ENCODE assay signal across 9 cellular contexts in genomic region chr1:25037174-25038074, GRCh38.
A peak's percentile ranks its signal among the peaks of the same experiment; 100 is the strongest.
DNase-seq lines count a peak whose midpoint lies in the region; ATAC-seq and TF ChIP-seq lines count a peak whose summit lies in the region.
"Had no signal": no experiment of that assay in that cellular context is flagged by ENCODE, and none has a peak within 500 bp of the region (broad histone marks: within the 10 kb centered on the region; RNA-seq: fewer than 3 reads in every experiment).

No MANE protein-coding gene starts in this region.

- peak; percentile 22 for ATAC-seq in activated CD8-positive, alpha-beta T cell treated with anti-CD3 and anti-CD28 coated beads, Interleukin-2, amount 10 ng/mL, durations not matched to agents 7 days and 5 days
- ATAC-seq in GM21723 (IDR thresholded peaks at IDR 0.05; ENCODE audit: unreplicated experiment), result no peak

- DNase-seq in NCI-H2171 treated with DMSO at 0.1 percent for 48 hours (lab: John Stamatoyannopoulos, UW) (peak; percentile 38), NCI-H2171 (lab: John Stamatoyannopoulos, UW) (no peak), NCI-H82 treated with DMSO at 0.1 percent for 48 hours (lab: John Stamatoyannopoulos, UW; ENCODE audit: unreplicated experiment) (peak; percentile 8), epithelial cell of esophagus (ENCODE audit: low read depth) (peak; percentile 46), prostate gland (ENCODE audit: low spot score) (no peak), ureter (ENCODE audit: low spot score) (no peak)
- peak; percentile 75 for DNase-seq in activated CD8-positive, alpha-beta T cell treated with anti-CD3 and anti-CD28 coated beads, Interleukin-2, amount 10 ng/mL, durations not matched to agents 7 days and 5 days

- TF ChIP-seq CTCF in epithelial cell of esophagus (IDR thresholded peaks at IDR 0.05; ENCODE audit: insufficient read depth, low read depth, low read length, missing control alignments) (peak; percentile 72), prostate gland (IDR thresholded peaks at IDR 0.05) (peak in 3 of 4 experiments; percentile 2 to 48 (median 46))

- no peak for TF ChIP-seq POLR2A in prostate gland (IDR thresholded peaks at IDR 0.05)

- H3K9me3 Mint-ChIP-seq in activated CD8-positive, alpha-beta T cell treated with anti-CD3 and anti-CD28 coated beads, Interleukin-2, amount 10 ng/mL, durations not matched to agents 7 days and 5 days (ENCODE audit: insufficient read depth), result no peaks in the 10 kb centered on the region

- peaks cover 5% of the 10 kb centered on the region for H3K4me1 ChIP-seq in prostate gland (replicated peaks)

- H3K9me3 ChIP-seq in prostate gland, result no peaks in the 10 kb centered on the region
- H3K9me3 ChIP-seq: BLaER1 treated with 17β-estradiol and CSF1 and Interleukin-3, amounts not matched to agents 10 nM and 100 nM had no signal

- H3K4me3 Mint-ChIP-seq in activated CD8-positive, alpha-beta T cell treated with anti-CD3 and anti-CD28 coated beads, Interleukin-2, amount 10 ng/mL, durations not matched to agents 7 days and 5 days, result no peak overlapping the region

- POLR2A ChIA-PET in activated CD8-positive, alpha-beta T cell treated with anti-CD3 and anti-CD28 coated beads, Interleukin-2, amount 10 ng/mL, durations not matched to agents 7 days and 5 days (lab: Charles Lee), result interaction anchor here (0.7 to 6.8 kb wide), 15 partner anchors 15 to 140 kb away, joined by 3 to 96 read pairs (median 4); no protein-coding TSS in a partner anchor

- H3K4me3 ChIP-seq in epithelial cell of esophagus (ENCODE audit: low read length), result no peak overlapping the region
- no peak overlapping the region for H3K4me3 ChIP-seq in prostate gland
- H3K4me3 ChIP-seq: BLaER1 treated with 17β-estradiol and CSF1 and Interleukin-3, amounts not matched to agents 10 nM and 100 nM had no signal

- H3K36me3 ChIP-seq in prostate gland, result no peaks in the 10 kb centered on the region
- H3K36me3 ChIP-seq: BLaER1 treated with 17β-estradiol and CSF1 and Interleukin-3, amounts not matched to agents 10 nM and 100 nM had no signal

- H3K36me3 Mint-ChIP-seq in activated CD8-positive, alpha-beta T cell treated with anti-CD3 and anti-CD28 coated beads, Interleukin-2, amount 10 ng/mL, durations not matched to agents 7 days and 5 days (ENCODE audit: low read depth), result no peaks in the 10 kb centered on the region

- WGBS in prostate gland, result 66% methylated on average over 11 of the region's 11 CpGs

- H3K27me3 ChIP-seq in prostate gland (replicated peaks; ENCODE audit: insufficient read depth), result peaks cover 14% of the 10 kb centered on the region

- H3K27me3 Mint-ChIP-seq in activated CD8-positive, alpha-beta T cell treated with anti-CD3 and anti-CD28 coated beads, Interleukin-2, amount 10 ng/mL, durations not matched to agents 7 days and 5 days (ENCODE audit: low read depth), result peaks cover 3% of the 10 kb centered on the region

- CTCF ChIA-PET in activated CD8-positive, alpha-beta T cell treated with anti-CD3 and anti-CD28 coated beads, Interleukin-2, amount 10 ng/mL, durations not matched to agents 7 days and 5 days (lab: Charles Lee), result interaction anchor here (0.9 to 9.2 kb wide), 40 partner anchors 8 to 190 kb away, joined by 3 to 225 read pairs (median 6); partner anchors contain the start of gene RUNX3

- H3K4me1 Mint-ChIP-seq in activated CD8-positive, alpha-beta T cell treated with anti-CD3 and anti-CD28 coated beads, Interleukin-2, amount 10 ng/mL, durations not matched to agents 7 days and 5 days (ENCODE audit: low read depth), result peaks cover 28% of the 10 kb centered on the region

- no peak overlapping the region for H3K27ac ChIP-seq in prostate gland
- H3K27ac ChIP-seq: BLaER1 treated with 17β-estradiol and CSF1 and Interleukin-3, amounts not matched to agents 10 nM and 100 nM had no signal

- intact Hi-C loops in prostate gland (cut with DNase I), result no loop called here

- H3K27ac Mint-ChIP-seq in activated CD8-positive, alpha-beta T cell treated with anti-CD3 and anti-CD28 coated beads, Interleukin-2, amount 10 ng/mL, durations not matched to agents 7 days and 5 days, result peak overlapping the region; percentile 39

Comparison
In these comparisons a context has a peak if more than half of its experiments do, and no peak if none do; other contexts are left out.
1. DNase-seq: peak in NCI-H2171 treated with DMSO at 0.1 percent for 48 hours (single experiment), NCI-H82 treated with DMSO at 0.1 percent for 48 hours (single experiment), activated CD8-positive, alpha-beta T cell treated with anti-CD3 and anti-CD28 coated beads, Interleukin-2, amount 10 ng/mL, durations not matched to agents 7 days and 5 days (single experiment) and epithelial cell of esophagus (single experiment); none in NCI-H2171 (single experiment), prostate gland (single experiment) and ureter (single experiment).